Comparison of ENCODE assay signal across 8 cellular contexts in the genomic region with DNA sequence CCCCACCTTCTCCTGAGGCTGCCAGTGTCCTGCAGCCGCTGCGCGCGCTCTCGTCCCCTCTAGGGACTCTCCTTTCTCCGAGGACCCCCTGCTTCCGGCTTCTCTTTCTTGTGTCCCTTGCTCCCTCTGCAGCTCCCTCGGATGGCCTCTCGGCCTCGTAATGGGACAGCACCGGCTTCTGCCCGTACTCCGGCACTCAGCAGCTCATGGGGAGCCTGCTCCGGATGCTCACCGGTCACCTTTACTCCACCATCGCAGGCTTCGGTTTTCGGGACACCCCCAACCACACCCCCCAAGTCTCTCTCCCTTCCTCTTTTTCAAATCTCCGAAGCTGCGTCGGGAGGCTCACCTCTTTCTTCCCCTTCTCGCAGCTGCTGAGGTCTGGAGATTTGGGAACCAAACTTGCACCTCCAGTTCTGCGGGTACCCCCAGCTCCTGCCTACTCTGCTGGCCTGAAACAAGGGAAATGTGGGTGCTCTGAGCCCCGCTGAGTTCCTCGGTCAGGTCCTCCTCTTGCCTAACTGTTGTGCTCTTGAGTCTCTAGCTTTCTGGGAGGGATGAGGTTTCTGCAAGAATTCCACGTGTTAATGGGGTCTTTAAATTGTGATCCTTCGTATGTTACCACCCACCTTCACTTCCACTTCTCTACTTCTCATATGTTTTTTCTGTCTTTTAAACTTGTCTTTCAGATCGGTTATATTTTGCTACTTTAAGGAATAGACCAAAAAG. TPM values are rescaled to one million over a fixed set of nuclear protein-coding genes. Genes with fewer than 3 reads are reported as not detected.
A peak's percentile ranks its signal among the peaks of the same experiment; 100 is the strongest.
DNase-seq lines count a peak whose midpoint lies in the region; ATAC-seq and TF ChIP-seq lines count a peak whose summit lies in the region.

No MANE protein-coding gene starts in this region.

- TF ChIP-seq CTCF in left lung (IDR thresholded peaks at IDR 0.05), result no peak

- no peaks in the 10 kb centered on the region for H3K9me3 ChIP-seq in left lung

- no peaks in the 10 kb centered on the region for H3K36me3 ChIP-seq in left lung

- ATAC-seq in GM19467 (IDR thresholded peaks at IDR 0.05; ENCODE audit: unreplicated experiment) (peak; percentile 18), left lung (peak; percentile 6)

- H3K27me3 ChIP-seq in left lung, result no peaks in the 10 kb centered on the region

- intact Hi-C loops in left lung (cut with DNase I), result loop anchor here in 1 of 2 donors (10.0 kb wide), 1 partner anchor 102 kb away; no protein-coding TSS in a partner anchor

- DNase-seq in CD1c-positive myeloid dendritic cell (ENCODE audit: extremely low spot score) (peak; percentile 65), HuH-7.5 (ENCODE audit: low spot score) (peak; percentile 15), T-helper 22 cell (ENCODE audit: low read depth) (peak; percentile 7), cerebellar cortex (ENCODE audit: low spot score) (peak; percentile 22), left lung (peak; percentile 43 to 84), HCEC 1CT (no peak)
- DNase-seq in stimulated activated CD8-positive, alpha-beta memory T cell treated with anti-CD3 and anti-CD28 coated beads, Interleukin-4, amount 100 ng/mL, for 48 hours, result peak; percentile 61

- peak overlapping the region; percentile 66 to 94 for H3K4me3 ChIP-seq in left lung

- peaks cover 11 to 45% of the 10 kb centered on the region in 2 donors for H3K4me1 ChIP-seq in left lung

- H3K27ac ChIP-seq in left lung, result peak overlapping the region; percentile 93

RNA-seq across cellular contexts. Expression of gene CDC14A, which starts 0.9 kb away (rescaled TPM):
- 10 to 100 TPM in 1 of 2 donors, 1 to 10 TPM in 1; 8.9 to 13.9 TPM for total RNA-seq in left lung
